8 cellular contexts compared by ENCODE assay signal in genomic region chr11:45147017-45147728, GRCh38. TPM values are rescaled to one million over a fixed set of nuclear protein-coding genes. Genes with fewer than 3 reads are reported as not detected.
DNase-seq lines count a peak whose midpoint lies in the region; ATAC-seq and TF ChIP-seq lines count a peak whose summit lies in the region.

No MANE protein-coding gene starts in this region.

- H3K9me3 ChIP-seq in parathyroid adenoma (ENCODE audit: control insufficient read depth, low read length) (no peaks in the 10 kb centered on the region), tibial artery (no peaks in the 10 kb centered on the region)

- H3K27me3 ChIP-seq in parathyroid adenoma (ENCODE audit: control insufficient read depth, insufficient read depth, low read length) (no peaks in the 10 kb centered on the region), tibial artery (no peaks in the 10 kb centered on the region)

- H3K79me2 ChIP-seq in parathyroid adenoma: peaks cover 22% of the 10 kb centered on the region

- H3K27ac ChIP-seq in adipose tissue (ENCODE audit: low read depth, low read length) (peak overlapping the region; percentile 97), parathyroid adenoma (peak overlapping the region; percentile 72), tibial artery (peak overlapping the region; percentile 97 to 100)

- H3K4me2 ChIP-seq in parathyroid adenoma (ENCODE audit: low read length): peak overlapping the region; percentile 77

- TF ChIP-seq CTCF in GM13976 (IDR thresholded peaks at IDR 0.05; ENCODE audit: borderline replicate concordance, control extremely low read depth, extremely low read depth, insufficient read depth, missing control alignments) (no peak), parathyroid adenoma (IDR thresholded peaks at IDR 0.05) (no peak), tibial artery (IDR thresholded peaks at IDR 0.05) (peak in 1 of 2 experiments; percentile 10)

- intact Hi-C loops in cardiac septum (cut with DNase I) (loop anchor here (2.0 kb wide), 1 partner anchor 34 kb away; no protein-coding TSS in a partner anchor), tibial artery (cut with DNase I; ENCODE audit: low total_unique reads) (loop anchor here (10.0 kb wide), 1 partner anchor 68 kb away; no protein-coding TSS in a partner anchor)

- peak overlapping the region; percentile 46 for H3K9ac ChIP-seq in parathyroid adenoma

- peak; percentile 99 for ATAC-seq in HG02852 (IDR thresholded peaks at IDR 0.05; ENCODE audit: unreplicated experiment)

- H3K4me3 ChIP-seq in parathyroid adenoma (ENCODE audit: low read depth, low read length): peak overlapping the region; percentile 56
- H3K4me3 ChIP-seq in tibial artery: peak overlapping the region; percentile 74

- peak overlapping the region; percentile 88 for H2AFZ ChIP-seq in parathyroid adenoma

- DNase-seq in GM13976 (ENCODE audit: low spot score) (peak; percentile 99), NCI-H1436 treated with DMSO at 0.1 percent for 48 hours (lab: John Stamatoyannopoulos, UW) (peak; percentile 55), SW480 (ENCODE audit: low spot score) (peak; percentile 95), cardiac septum (ENCODE audit: low spot score) (peak; percentile 97), tibial artery (peak; percentile 96 to 98)

- in situ Hi-C loops in GM13976 (cut with MboI; ENCODE audit: low sequenced_read_pairs, unreplicated experiment): no loop called here

- H3K36me3 ChIP-seq in parathyroid adenoma (ENCODE audit: control insufficient read depth, insufficient read depth, low read length) (no peaks in the 10 kb centered on the region), tibial artery (no peaks in the 10 kb centered on the region)

- H3K4me1 ChIP-seq in parathyroid adenoma: peaks cover 2% of the 10 kb centered on the region
- peaks cover 0 to 26% (median 23%) of the 10 kb centered on the region in 4 donors for H3K4me1 ChIP-seq in tibial artery

- 0 to 1% (median 1%) methylated on average over 60 to 88 of the region's 88 CpGs for WGBS in adipose tissue, 3 donors

RNA-seq across cellular contexts. Expression of gene PRDM11, which starts 0.7 kb away (rescaled TPM):
- 1 to 10 TPM; 2.8 to 7.5 (median 4.0) TPM for polyA plus RNA-seq in adipose tissue
- 20.7 TPM for total RNA-seq in cardiac septum

Comparison
In these comparisons a context has a peak if more than half of its experiments do, and no peak if none do; other contexts are left out.
1. Peak in every context shown above with its lines: DNase-seq, ATAC-seq, H3K4me3 ChIP-seq and H3K27ac ChIP-seq.